Comparison of ENCODE assay signal across 9 cellular contexts in genomic region chr4:113636877-113637276, GRCh38.
DNase-seq lines count a peak whose midpoint lies in the region; ATAC-seq and TF ChIP-seq lines count a peak whose summit lies in the region.
"Had no signal": no experiment of that assay in that cellular context is flagged by ENCODE, and none has a peak within 500 bp of the region (broad histone marks: within the 10 kb centered on the region; RNA-seq: fewer than 3 reads in every experiment).

No MANE protein-coding gene starts in this region.

- no TSS peak for BruUV-seq in IMR-90 (replicated peaks; lab: Mats Ljungman, UMichigan)

- no peak overlapping the region for H3K9ac ChIP-seq in IMR-90 (ENCODE audit: low read depth, low read length)

- H2BK120ac ChIP-seq in IMR-90 (ENCODE audit: low read depth, low read length): no peak overlapping the region; the same call in 1 of the 2 replicates

- TF ChIP-seq RAD21 in IMR-90 (IDR thresholded peaks at IDR 0.05; ENCODE audit: low read length): no peak

- H3K4ac ChIP-seq in IMR-90 (ENCODE audit: low read depth, low read length): peak overlapping the region; percentile 41

- H3K4me3 Mint-ChIP-seq in activated CD4-positive, alpha-beta T cell treated with anti-CD3 and anti-CD28 coated beads, Interleukin-2, amount 10 ng/mL, durations not matched to agents 24 days and 14 days: peak overlapping the region; percentile 69
- H3K4me3 Mint-ChIP-seq in immature natural killer cell (peak overlapping the region; percentile 73 to 83 (median 76)), CD14-positive monocyte (peak overlapping the region in 1 of 2 donors; percentile 26)

- H4K8ac ChIP-seq in IMR-90 (ENCODE audit: low read depth in 2 of 2, low read length in 2 of 2): 0 out of 4 replicates have a peak overlapping the region, but pooled peaks of 1 of the 2 experiments have one; percentile 34

- H3K4me1 ChIP-seq in IMR-90 (ENCODE audit: control insufficient read depth, insufficient read depth, low read length): peaks cover 15% of the 10 kb centered on the region

- peaks cover 10% of the 10 kb centered on the region for H3K9me1 ChIP-seq in IMR-90 (ENCODE audit: insufficient read depth, low read length)

- no peak overlapping the region for H4K5ac ChIP-seq in IMR-90 (ENCODE audit: low read depth, low read length)

- H3K27ac ChIP-seq in IMR-90 (ENCODE audit: insufficient read depth, low read length): no peak overlapping the region

- H2AK5ac ChIP-seq in IMR-90 (ENCODE audit: low read depth, low read length): peak overlapping the region; percentile 44; the same call in 1 of the 2 replicates

- no peaks in the 10 kb centered on the region for H3K27me3 ChIP-seq in IMR-90 (ENCODE audit: control insufficient read depth, insufficient read depth, low read length)

- H3K14ac ChIP-seq in IMR-90 (replicated peaks; ENCODE audit: low read depth, low read length): 0 out of 2 replicates have a peak overlapping the region, but pooled peaks have one; percentile 38

- dilution Hi-C loops in IMR-90 (cut with HindIII; ENCODE audit: low sequenced_read_pairs, unreplicated experiment): no loop called here

- H3K36me3 Mint-ChIP-seq in activated CD4-positive, alpha-beta T cell treated with anti-CD3 and anti-CD28 coated beads, Interleukin-2, amount 10 ng/mL, durations not matched to agents 24 days and 14 days (ENCODE audit: low read depth): peaks cover 15% of the 10 kb centered on the region
- H3K36me3 Mint-ChIP-seq in immature natural killer cell (no peaks in the 10 kb centered on the region), CD14-positive monocyte (no peaks in the 10 kb centered on the region)

- peaks cover 30% of the 10 kb centered on the region; the same call in 1 of the 2 replicates for H4K20me1 ChIP-seq in IMR-90 (ENCODE audit: insufficient read depth, low read length)

- no peak overlapping the region for H3K56ac ChIP-seq in IMR-90 (ENCODE audit: extremely low read depth, insufficient read depth, low read length)

- POLR2A ChIA-PET in IMR-90 (lab: Charles Lee; ENCODE audit: unreplicated experiment): no interaction called here

- H2AK9ac ChIP-seq in IMR-90 (replicated peaks; ENCODE audit: low read depth, low read length, poor library complexity): peak overlapping the region; percentile 15

- peak; percentile 62 for DNase-seq in IMR-90
- peak; percentile 84 for DNase-seq in activated CD4-positive, alpha-beta T cell treated with anti-CD3 and anti-CD28 coated beads, Interleukin-2, amount 10 ng/mL, durations not matched to agents 24 days and 14 days
- DNase-seq in immature natural killer cell: peak; percentile 64 to 72 (median 68)
- DNase-seq in GM19238 (ENCODE audit: insufficient read length, low spot score): no peak
- no peak for DNase-seq in NCI-H1436 (lab: John Stamatoyannopoulos, UW)
- DNase-seq in CD14-positive monocyte (ENCODE audit: low spot score): no peak

- H3K4me2 ChIP-seq in IMR-90 (ENCODE audit: low read depth, low read length): no peak overlapping the region

- H3K23ac ChIP-seq in IMR-90 (ENCODE audit: low read depth, low read length): no peak overlapping the region

- H3K27me3 Mint-ChIP-seq in activated CD4-positive, alpha-beta T cell treated with anti-CD3 and anti-CD28 coated beads, Interleukin-2, amount 10 ng/mL, durations not matched to agents 24 days and 14 days: no peaks in the 10 kb centered on the region
- peaks cover 2 to 7% (median 6%) of the 10 kb centered on the region in 3 donors for H3K27me3 Mint-ChIP-seq in immature natural killer cell (ENCODE audit: low read depth in 3 of 3)
- H3K27me3 Mint-ChIP-seq in CD14-positive monocyte (ENCODE audit: low read depth in 3 of 3): peaks cover 0 to 2% (median 0%) of the 10 kb centered on the region in 3 donors

- ATAC-seq in GM18868 (IDR thresholded peaks at IDR 0.05; ENCODE audit: unreplicated experiment): peak; percentile 25
- 0 out of 2 replicates have a peak, but pooled peaks have one; percentile 6 for ATAC-seq in IMR-90 (ENCODE audit: low read depth)
- no peak for ATAC-seq in GM21515 (IDR thresholded peaks at IDR 0.05; ENCODE audit: unreplicated experiment)

- no peak overlapping the region for H4K91ac ChIP-seq in IMR-90 (ENCODE audit: insufficient read depth, low read depth, low read length)

- intact Hi-C loops in IMR-90 (cut with micrococcal nuclease) (no loop called here), CD14-positive monocyte (cut with micrococcal nuclease) (no loop called here)
- intact Hi-C loops in activated CD4-positive, alpha-beta T cell treated with anti-CD3 and anti-CD28 coated beads, Interleukin-2, amount 10 ng/mL, durations not matched to agents 24 days and 14 days (cut with micrococcal nuclease): loop anchor here (1.0 to 2.0 kb wide), 3 partner anchors 46 to 126 kb away; no protein-coding TSS in a partner anchor

- no peaks in the 10 kb centered on the region for H3K9me3 Mint-ChIP-seq in activated CD4-positive, alpha-beta T cell treated with anti-CD3 and anti-CD28 coated beads, Interleukin-2, amount 10 ng/mL, durations not matched to agents 24 days and 14 days
- no peaks in the 10 kb centered on the region for H3K9me3 Mint-ChIP-seq in immature natural killer cell
- H3K9me3 Mint-ChIP-seq in CD14-positive monocyte: no peaks in the 10 kb centered on the region

- peak overlapping the region; percentile 73 for H3K27ac Mint-ChIP-seq in activated CD4-positive, alpha-beta T cell treated with anti-CD3 and anti-CD28 coated beads, Interleukin-2, amount 10 ng/mL, durations not matched to agents 24 days and 14 days
- peak overlapping the region; percentile 62 to 89 (median 84) for H3K27ac Mint-ChIP-seq in immature natural killer cell
- H3K27ac Mint-ChIP-seq in CD14-positive monocyte: peak overlapping the region in 1 of 7 donors; percentile 27

- H2BK20ac ChIP-seq in IMR-90 (ENCODE audit: low read depth, low read length): no peak overlapping the region

- no peak overlapping the region for H2BK15ac ChIP-seq in IMR-90 (ENCODE audit: low read depth, low read length)

- in situ Hi-C loops in IMR-90 (cut with MboI; ENCODE audit: low sequenced_read_pairs): no loop called here

- CTCF ChIA-PET in IMR-90 (lab: Yijun Ruan, JAX): no interaction called here

- no peak overlapping the region for H3K4me3 ChIP-seq in IMR-90 (ENCODE audit: insufficient read depth, low read depth, low read length)
- H3K4me3 ChIP-seq: thoracic aorta had no signal

- no peak overlapping the region for H3K18ac ChIP-seq in IMR-90 (ENCODE audit: low read depth, low read length)

- no peak for TF ChIP-seq CTCF in IMR-90 (conservative IDR thresholded peaks at IDR 0.05; ENCODE audit: low read depth, low read length)
- TF ChIP-seq CTCF in CD14-positive monocyte (IDR thresholded peaks at IDR 0.05): no peak

- TF ChIP-seq POLR2A in IMR-90 (IDR thresholded peaks at IDR 0.05; ENCODE audit: low read depth, low read length): no peak

- peaks cover 26 to 58% of the 10 kb centered on the region in 2 experiments for H3K79me1 ChIP-seq in IMR-90 (ENCODE audit: low read depth in 1 of 2, low read length in 2 of 2)

- no peak overlapping the region for H2BK5ac ChIP-seq in IMR-90 (ENCODE audit: low read depth, low read length, poor library complexity, severe bottlenecking)

- H3K4me1 Mint-ChIP-seq in activated CD4-positive, alpha-beta T cell treated with anti-CD3 and anti-CD28 coated beads, Interleukin-2, amount 10 ng/mL, durations not matched to agents 24 days and 14 days: peaks cover 46% of the 10 kb centered on the region
- peaks cover 44 to 55% of the 10 kb centered on the region in 2 donors for H3K4me1 Mint-ChIP-seq in immature natural killer cell
- H3K4me1 Mint-ChIP-seq in CD14-positive monocyte: peaks cover 19% of the 10 kb centered on the region

- no peak overlapping the region for H2AFZ ChIP-seq in IMR-90 (replicated peaks; ENCODE audit: low read length, poor library complexity)

- H3K36me3 ChIP-seq in IMR-90 (ENCODE audit: control insufficient read depth, insufficient read depth, low read length): no peaks in the 10 kb centered on the region
- H3K36me3 ChIP-seq: thoracic aorta had no signal

- H3K9me3 ChIP-seq in IMR-90 (ENCODE audit: control insufficient read depth, insufficient read depth, low read length): no peaks in the 10 kb centered on the region
- H3K9me3 ChIP-seq: thoracic aorta had no signal

TF ChIP-seq in IMR-90, 13 proteins besides CTCF, POLR2A, EP300 and RAD21:
- TF ChIP-seq FOS (IDR thresholded peaks at IDR 0.05; ENCODE audit: low read depth, low read length) (no peak), CHD1 (IDR thresholded peaks at IDR 0.05; ENCODE audit: low read depth, low read length) (no peak), RFX5 (IDR thresholded peaks at IDR 0.05; ENCODE audit: low read depth, low read length) (no peak), MAZ (IDR thresholded peaks at IDR 0.05; ENCODE audit: borderline replicate concordance, low read depth, low read length) (no peak), RCOR1 (IDR thresholded peaks at IDR 0.05; ENCODE audit: insufficient replicate concordance, low read length) (no peak), BHLHE40 (IDR thresholded peaks at IDR 0.05; ENCODE audit: low read depth, low read length) (no peak), USF2 (IDR thresholded peaks at IDR 0.05; ENCODE audit: low read depth, low read length) (no peak), ELK1 (IDR thresholded peaks at IDR 0.05; ENCODE audit: borderline replicate concordance, low read depth, low read length) (no peak), SMC3 (IDR thresholded peaks at IDR 0.05; ENCODE audit: low read depth, low read length) (no peak), MAFK (IDR thresholded peaks at IDR 0.05; ENCODE audit: low read depth, low read length) (no peak), NFE2L2 (IDR thresholded peaks at IDR 0.05; ENCODE audit: low read depth, low read length) (no peak), CEBPB (IDR thresholded peaks at IDR 0.05; ENCODE audit: low read depth, low read length) (no peak), MXI1 (IDR thresholded peaks at IDR 0.05; ENCODE audit: borderline replicate concordance, low read depth, low read length) (no peak)

Comparison
In these comparisons a context has a peak if more than half of its experiments do, and no peak if none do; other contexts are left out.
1. DNase-seq: peak in IMR-90 (single experiment), activated CD4-positive, alpha-beta T cell treated with anti-CD3 and anti-CD28 coated beads, Interleukin-2, amount 10 ng/mL, durations not matched to agents 24 days and 14 days (single experiment) and immature natural killer cell (3 of 3); none in GM19238 (single experiment), NCI-H1436 (single experiment) and CD14-positive monocyte (single experiment).